8 cellular contexts compared by ENCODE assay signal in the genomic region with DNA sequence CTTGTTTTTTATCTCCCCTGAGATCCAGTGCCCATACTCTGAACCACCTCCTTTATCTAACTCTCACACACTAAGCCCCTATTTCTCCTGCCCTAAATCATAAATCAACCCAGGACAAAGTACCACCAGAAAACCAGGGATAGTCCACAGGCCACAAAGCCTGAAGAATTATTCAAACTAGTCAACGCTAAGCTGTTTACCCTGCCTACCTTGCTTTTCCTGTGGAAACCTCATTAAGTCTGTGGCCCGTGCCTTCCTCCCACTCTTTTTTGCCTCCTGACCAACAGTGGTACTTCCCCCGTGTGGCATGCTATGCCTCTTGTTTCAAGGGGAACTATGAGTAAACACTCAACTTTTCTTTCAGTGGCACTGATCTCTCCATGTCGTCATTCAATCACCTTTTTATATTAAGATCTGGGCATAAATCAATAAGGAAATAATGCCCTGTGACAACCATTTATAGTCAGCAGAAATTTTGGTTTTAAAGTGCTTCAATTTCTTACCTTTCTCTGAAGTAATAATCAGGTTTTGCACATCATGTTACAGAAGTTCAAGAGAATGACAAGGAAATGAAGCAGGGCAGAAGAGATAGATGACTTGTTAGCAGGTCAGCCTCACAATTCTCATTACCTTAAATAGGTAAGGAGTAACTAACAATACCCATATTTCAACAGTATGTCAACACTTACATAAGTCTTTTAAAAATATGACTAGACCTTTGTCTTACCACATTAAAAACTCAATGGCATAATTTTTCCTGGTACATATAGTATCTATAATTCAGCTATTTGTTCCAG. TPM values are rescaled to one million over a fixed set of nuclear protein-coding genes. Genes with fewer than 3 reads are reported as not detected.
DNase-seq lines count a peak whose midpoint lies in the region; ATAC-seq lines count a peak whose summit lies in the region.

No MANE protein-coding gene starts in this region.

- DNase-seq in NCI-H526 (lab: John Stamatoyannopoulos, UW) (peak; percentile 58 to 82), left ventricle myocardium superior (no peak), occipital lobe (lab: John Stamatoyannopoulos, UW) (no peak), NAMALWA (ENCODE audit: low spot score) (no peak)
- peak; percentile 70 to 73 for DNase-seq in activated T-cell treated with anti-CD3 and anti-CD28 coated beads, Interleukin-2, amount 50 U/mL, for 48 hours
- peak; percentile 76 for DNase-seq in stimulated activated CD4-positive, alpha-beta T cell treated with anti-CD3 and anti-CD28 coated beads, Interleukin-15, amount 100 ng/mL, for 24 hours

- ATAC-seq in GM21528 (IDR thresholded peaks at IDR 0.05; ENCODE audit: low FRiP score, unreplicated experiment) (peak; percentile 66), HG03045 (IDR thresholded peaks at IDR 0.05; ENCODE audit: unreplicated experiment) (no peak), left ventricle myocardium superior (no peak)

- intact Hi-C loops in left ventricle myocardium superior (cut with micrococcal nuclease), result no loop called here

RNA-seq across cellular contexts. Expression of a gene that starts 32.1 kb away (rescaled TPM):
- 21.1 TPM for total RNA-seq in left ventricle myocardium superior
- 9.2 TPM for total RNA-seq in occipital lobe

Comparison
In these comparisons a context has a peak if more than half of its experiments do, and no peak if none do; other contexts are left out.
1. DNase-seq: peak in NCI-H526 (2 of 2), activated T-cell treated with anti-CD3 and anti-CD28 coated beads, Interleukin-2, amount 50 U/mL, for 48 hours (2 of 2) and stimulated activated CD4-positive, alpha-beta T cell treated with anti-CD3 and anti-CD28 coated beads, Interleukin-15, amount 100 ng/mL, for 24 hours (single experiment); none in left ventricle myocardium superior (single experiment), occipital lobe (single experiment) and NAMALWA (single experiment).